Comparison of ENCODE assay signal across 1 cellular context in the genomic region with DNA sequence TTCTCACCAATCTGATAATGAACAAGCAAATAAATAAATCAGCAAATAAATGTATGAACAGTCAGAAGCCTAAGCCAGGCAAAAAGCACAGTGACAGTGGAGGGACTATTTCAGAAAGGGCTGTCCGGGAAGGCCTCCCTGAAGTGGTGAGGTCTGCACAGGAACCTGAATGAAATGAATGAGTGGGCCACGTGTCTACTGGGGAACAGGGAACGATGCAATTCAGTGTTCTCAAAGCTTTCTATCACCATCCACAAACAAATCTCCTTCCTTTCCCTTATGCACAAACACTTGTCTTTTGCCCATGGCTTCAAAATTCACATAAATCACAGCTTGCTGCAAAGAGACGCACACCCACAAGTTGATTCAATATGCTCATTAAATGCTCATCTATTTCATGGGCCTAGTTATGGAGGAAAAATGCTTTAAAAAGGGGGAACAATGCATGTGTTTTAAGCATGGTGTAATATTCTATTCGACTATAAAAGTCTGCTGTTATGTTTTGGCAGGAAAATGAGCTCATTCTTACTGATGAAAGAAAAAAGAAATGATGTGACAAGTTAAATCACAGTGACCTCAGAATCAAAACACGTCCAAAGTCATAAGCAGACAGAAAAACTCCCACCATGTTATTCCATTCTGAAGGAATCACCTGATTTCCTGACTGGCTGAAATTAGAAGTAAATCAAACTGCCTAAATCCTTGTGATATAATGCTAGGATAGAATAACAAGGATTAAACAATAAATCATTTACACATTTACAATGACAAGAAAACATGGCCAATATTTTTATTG.
A peak's percentile ranks its signal among the peaks of the same experiment; 100 is the strongest.
TF ChIP-seq lines count a peak whose summit lies in the region.

No MANE protein-coding gene starts in this region.

TF ChIP-seq in endothelial cell of umbilical vein, 7 proteins besides CTCF, POLR2A, EP300 and RAD21:
- TF ChIP-seq, protein P1, sequence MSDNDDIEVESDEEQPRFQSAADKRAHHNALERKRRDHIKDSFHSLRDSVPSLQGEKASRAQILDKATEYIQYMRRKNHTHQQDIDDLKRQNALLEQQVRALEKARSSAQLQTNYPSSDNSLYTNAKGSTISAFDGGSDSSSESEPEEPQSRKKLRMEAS (IDR thresholded peaks at IDR 0.05; ENCODE audit: insufficient read depth, insufficient read length), result no peak
- no peak for TF ChIP-seq FOS (IDR thresholded peaks at IDR 0.05; ENCODE audit: borderline replicate concordance, insufficient read depth, low read length)
- TF ChIP-seq MYC (IDR thresholded peaks at IDR 0.05; ENCODE audit: low read depth, low read length), result no peak
- no peak for TF ChIP-seq POLR2AphosphoS5 (IDR thresholded peaks at IDR 0.05; ENCODE audit: insufficient read depth, low read depth, low read length)
- peak; percentile 83 for TF ChIP-seq JUN (IDR thresholded peaks at IDR 0.05; ENCODE audit: borderline replicate concordance, insufficient read depth, insufficient read length, low read depth)
